33 cellular contexts compared by ENCODE assay signal in the genomic region with DNA sequence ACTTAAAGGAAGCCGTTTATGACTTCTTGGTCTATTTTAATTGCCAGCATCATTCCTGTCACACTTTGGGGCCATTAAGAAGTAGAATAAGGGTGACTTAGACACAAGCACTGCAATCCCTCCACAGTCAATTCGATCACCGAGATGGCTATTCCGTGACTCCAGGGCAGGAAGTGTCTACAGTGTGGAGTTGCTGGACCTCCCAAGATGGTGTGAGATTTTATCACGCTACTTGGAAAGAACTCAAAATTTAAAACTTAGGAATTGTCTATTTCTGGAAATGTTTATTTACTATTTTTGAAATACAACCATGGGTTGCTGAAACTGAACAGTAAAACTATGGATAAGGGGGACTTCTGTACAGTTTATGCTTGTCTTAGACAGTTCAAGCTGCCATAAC. TPM values are rescaled to one million over a fixed set of nuclear protein-coding genes. Genes with fewer than 3 reads are reported as not detected.
"Had no signal": no experiment of that assay in that cellular context is flagged by ENCODE, and none has a peak within 500 bp of the region (broad histone marks: within the 10 kb centered on the region; RNA-seq: fewer than 3 reads in every experiment).

No MANE protein-coding gene starts in this region.

- H3K4me3 ChIP-seq: adrenal gland, body of pancreas, breast epithelium had no signal

- H3K9me3 ChIP-seq: adrenal gland, body of pancreas, breast epithelium had no signal

- H3K36me3 ChIP-seq: adrenal gland, brain microvascular endothelial cell, breast epithelium had no signal

- H3K4me1 ChIP-seq: body of pancreas, breast epithelium had no signal

- DNase-seq: activated CD4-positive, alpha-beta memory T cell treated with anti-CD3 and anti-CD28 coated beads, Interleukin-2, amount 10 ng/mL, durations not matched to agents 7 days and 5 days; activated CD4-positive, alpha-beta T cell treated with anti-CD3 and anti-CD28 coated beads for 1 hour; activated CD4-positive, alpha-beta T cell treated with anti-CD3 and anti-CD28 coated beads for 36 hours; activated CD4-positive, alpha-beta T cell treated with anti-CD3 and anti-CD28 coated beads for 48 hours; activated CD4-positive, alpha-beta T cell treated with anti-CD3 and anti-CD28 coated beads, Interleukin-2, amount 10 ng/mL, durations not matched to agents 7 days and 5 days; activated CD4-positive, alpha-beta T cell treated with anti-CD3 and anti-CD28 coated beads, Interleukin-2, amount 50 U/mL, for 48 hours; activated CD4-positive, CD25-positive, alpha-beta regulatory T cell; activated CD8-positive, alpha-beta memory T cell treated with anti-CD3 and anti-CD28 coated beads for 24 hours; activated CD8-positive, alpha-beta memory T cell treated with anti-CD3 and anti-CD28 coated beads, Interleukin-2, amount 10 ng/mL, durations not matched to agents 7 days and 5 days; activated CD8-positive, alpha-beta memory T cell treated with anti-CD3 and anti-CD28 coated beads, Interleukin-2, amount 50 U/mL, for 48 hours; activated CD8-positive, alpha-beta T cell treated with anti-CD3 and anti-CD28 coated beads, Interleukin-2, amount 10 ng/mL, durations not matched to agents 7 days and 5 days; activated effector memory CD4-positive, alpha-beta T cell treated with Interleukin-2 at 50 U/mL for 16 hours; activated gamma-delta T cell; activated naive CD4-positive, alpha-beta T cell treated with anti-CD3 and anti-CD28 coated beads for 36 hours; activated naive CD4-positive, alpha-beta T cell treated with anti-CD3 and anti-CD28 coated beads, Interleukin-2, amount 50 U/mL, for 16 hours; activated naive CD8-positive, alpha-beta T cell treated with anti-CD3 and anti-CD28 coated beads for 36 hours; activated T-cell treated with anti-CD3 and anti-CD28 coated beads, Interleukin-2, amount 50 U/mL, for 24 hours; activated T-cell treated with anti-CD3 and anti-CD28 coated beads, Interleukin-2, amount 50 U/mL, for 48 hours; adrenal gland; amniotic stem cell; aorta; body of pancreas; brain microvascular endothelial cell; central memory CD4-positive, alpha-beta T cell; T-helper 1 cell; T-helper 2 cell; T-helper 9 cell had no signal

- H3K27me3 ChIP-seq: adrenal gland, brain microvascular endothelial cell, breast epithelium had no signal

- H3K27ac ChIP-seq: adrenal gland, body of pancreas, brain microvascular endothelial cell, breast epithelium, VCaP had no signal

- FAIRE-seq: astrocyte, TTC549 had no signal

RNA-seq across cellular contexts. Expression of gene FBXL7, which starts 6.2 kb away (rescaled TPM):
- total RNA-seq: activated CD4-positive, alpha-beta memory T cell treated with anti-CD3 and anti-CD28 coated beads, Interleukin-2, amount 10 ng/mL, durations not matched to agents 7 days and 5 days; activated CD4-positive, alpha-beta T cell treated with anti-CD3 and anti-CD28 coated beads for 36 hours; activated CD4-positive, alpha-beta T cell treated with anti-CD3 and anti-CD28 coated beads, Interleukin-2, amount 10 ng/mL, durations not matched to agents 7 days and 5 days; activated CD8-positive, alpha-beta memory T cell treated with anti-CD3 and anti-CD28 coated beads, Interleukin-2, amount 10 ng/mL, durations not matched to agents 7 days and 5 days; activated CD8-positive, alpha-beta T cell treated with anti-CD3 and anti-CD28 coated beads, Interleukin-2, amount 10 ng/mL, durations not matched to agents 7 days and 5 days; activated naive CD4-positive, alpha-beta T cell treated with anti-CD3 and anti-CD28 coated beads for 36 hours; activated naive CD4-positive, alpha-beta T cell treated with anti-CD3 and anti-CD28 coated beads, Interleukin-2, amount 50 U/mL, for 72 hours; activated naive CD8-positive, alpha-beta T cell treated with anti-CD3 and anti-CD28 coated beads for 36 hours; activated T-helper 2 cell treated with anti-CD3 and anti-CD28 coated beads, Interferon-gamma antibody, Interleukin-2, Interleukin-4, amounts not matched to agents 10 μg/mL and 5 μg/mL and 100 μg/mL, durations not matched to agents 14 hours and 24 hours and 36 hours had no signal
